Comparison of ENCODE assay signal across 8 cellular contexts in genomic region chr6:85482206-85483040, GRCh38. TPM values are rescaled to one million over a fixed set of nuclear protein-coding genes. Genes with fewer than 3 reads are reported as not detected.
DNase-seq lines count a peak whose midpoint lies in the region; ATAC-seq and TF ChIP-seq lines count a peak whose summit lies in the region.

No MANE protein-coding gene starts in this region.

- WGBS in aorta, 2 donors, result 55% methylated on average over 9 of the region's 9 CpGs

- POLR2A ChIA-PET in MCF 10A (lab: Yijun Ruan, JAX), result interaction anchor here (0.6 to 4.4 kb wide), 10 partner anchors 12 to 163 kb away, joined by 3 to 26 read pairs (median 4); partner anchors contain the start of gene NT5E

- DNase-seq in breast epithelium (ENCODE audit: low spot score in 2 of 2) (no peak), MCF 10A (ENCODE audit: unreplicated experiment) (no peak), SK-N-DZ (ENCODE audit: low spot score) (peak; percentile 10), left ventricle myocardium inferior (no peak), aorta (no peak), NCI-H446 treated with DMSO at 0.1 percent for 48 hours (lab: John Stamatoyannopoulos, UW) (no peak), MV-4-11 (lab: John Stamatoyannopoulos, UW) (no peak)

- intact Hi-C loops in breast epithelium (cut with DNase I; ENCODE audit: low total_unique reads), result no loop called here
- intact Hi-C loops in MCF 10A (cut with micrococcal nuclease), result loop anchor here (1.0 kb wide), 3 partner anchors 32 to 127 kb away; partner anchors contain the start of gene NT5E
- intact Hi-C loops in left ventricle myocardium inferior (cut with micrococcal nuclease), result loop anchor here (5.0 kb wide), 1 partner anchor 125 kb away; no protein-coding TSS in a partner anchor
- intact Hi-C loops in aorta (cut with DNase I), result loop anchor here (1.0 to 5.0 kb wide), 5 partner anchors 32 to 128 kb away; partner anchors contain the start of gene NT5E (in 1 of the 2)

- TF ChIP-seq CTCF in breast epithelium (IDR thresholded peaks at IDR 0.05) (no peak), MCF 10A (IDR thresholded peaks at IDR 0.05; ENCODE audit: unreplicated experiment) (no peak), left ventricle myocardium inferior (IDR thresholded peaks at IDR 0.05; ENCODE audit: borderline replicate concordance) (no peak)

- H3K9me3 ChIP-seq in breast epithelium (no peaks in the 10 kb centered on the region), left ventricle myocardium inferior (replicated peaks) (no peaks in the 10 kb centered on the region), aorta (ENCODE audit: control insufficient read depth, low read length) (no peaks in the 10 kb centered on the region)

- H3K36me3 ChIP-seq in breast epithelium, result no peaks in the 10 kb centered on the region
- no peaks in the 10 kb centered on the region for H3K36me3 ChIP-seq in left ventricle myocardium inferior
- peaks cover under 1 to 2% of the 10 kb centered on the region in 2 donors for H3K36me3 ChIP-seq in aorta (ENCODE audit: control insufficient read depth in 1 of 2, insufficient read depth in 2 of 2, low read length in 1 of 2)

- no peak for TF ChIP-seq POLR2A in breast epithelium (IDR thresholded peaks at IDR 0.05)

- peak; percentile 33 for ATAC-seq in aorta (ENCODE audit: low FRiP score)
- ATAC-seq in HG03378 (IDR thresholded peaks at IDR 0.05; ENCODE audit: unreplicated experiment), result no peak

- BruUV-seq in MCF 10A (replicated peaks; lab: Mats Ljungman, UMichigan), result no TSS peak

- H3K27ac Mint-ChIP-seq in MCF 10A (ENCODE audit: low read depth, unreplicated experiment), result no peak overlapping the region

- CTCF ChIA-PET in MCF 10A (lab: Yijun Ruan, JAX), result interaction anchor here (0.5 to 10.8 kb wide), 65 partner anchors 9 to 1564 kb away, joined by 3 to 285 read pairs (median 5); partner anchors contain the start of gene NT5E

- H3K27me3 ChIP-seq in breast epithelium, result no peaks in the 10 kb centered on the region
- no peaks in the 10 kb centered on the region for H3K27me3 ChIP-seq in left ventricle myocardium inferior (ENCODE audit: low read depth)
- no peaks in the 10 kb centered on the region for H3K27me3 ChIP-seq in aorta (ENCODE audit: control insufficient read depth in 1 of 2, insufficient read depth in 2 of 2, low read length in 1 of 2)

- H3K4me3 Mint-ChIP-seq in MCF 10A (ENCODE audit: unreplicated experiment), result no peak overlapping the region

- H3K27ac ChIP-seq in breast epithelium, result peak overlapping the region; percentile 15 to 67
- peak overlapping the region; percentile 51 for H3K27ac ChIP-seq in left ventricle myocardium inferior (replicated peaks)
- peak overlapping the region in 1 of 2 donors; percentile 52 for H3K27ac ChIP-seq in aorta (ENCODE audit: low read depth in 1 of 2, low read length in 2 of 2)

- H3K4me1 Mint-ChIP-seq in MCF 10A (ENCODE audit: insufficient read depth, unreplicated experiment), result peaks cover 6% of the 10 kb centered on the region

- no peaks in the 10 kb centered on the region for H3K27me3 Mint-ChIP-seq in MCF 10A (ENCODE audit: insufficient read depth, unreplicated experiment)

- H3K9me3 Mint-ChIP-seq in MCF 10A (ENCODE audit: unreplicated experiment), result no peaks in the 10 kb centered on the region

- no peaks in the 10 kb centered on the region for H3K4me1 ChIP-seq in breast epithelium
- H3K4me1 ChIP-seq in left ventricle myocardium inferior, result no peaks in the 10 kb centered on the region
- H3K4me1 ChIP-seq in aorta (ENCODE audit: control insufficient read depth in 1 of 2, insufficient read depth in 2 of 2, low read length in 2 of 2), result no peaks in the 10 kb centered on the region

- peaks cover 19% of the 10 kb centered on the region for H3K36me3 Mint-ChIP-seq in MCF 10A (ENCODE audit: insufficient read depth, unreplicated experiment)

- H3K4me3 ChIP-seq in breast epithelium (peak overlapping the region in 1 of 3 donors; percentile 19), left ventricle myocardium inferior (peak overlapping the region; percentile 6), aorta (ENCODE audit: low read length in 2 of 2) (no peak overlapping the region)

RNA-seq across cellular contexts. Expression of gene NT5E, which starts 32.5 kb away (rescaled TPM):
- total RNA-seq in breast epithelium (10 to 100 TPM; 10.1 to 26.5 (median 11.4) TPM), MCF 10A (2022) (112 and 121 TPM in 2 replicates), left ventricle myocardium inferior (4.3 TPM), aorta (10 to 100 TPM; 63.2 to 68.9 TPM)
- polyA plus RNA-seq in SK-N-DZ (2014; cell fraction: cytosol; rRNA removed), result 1.1 and 3.6 TPM in 2 replicates
- polyA plus RNA-seq in SK-N-DZ (2014; cell fraction: nucleus; rRNA removed), result 2.9 and 5.1 TPM in 2 replicates
- 10 to 100 TPM; 19.7 to 30.6 TPM for polyA plus RNA-seq in aorta
